ENCODE assay signal across 1 cellular context in the genomic region with DNA sequence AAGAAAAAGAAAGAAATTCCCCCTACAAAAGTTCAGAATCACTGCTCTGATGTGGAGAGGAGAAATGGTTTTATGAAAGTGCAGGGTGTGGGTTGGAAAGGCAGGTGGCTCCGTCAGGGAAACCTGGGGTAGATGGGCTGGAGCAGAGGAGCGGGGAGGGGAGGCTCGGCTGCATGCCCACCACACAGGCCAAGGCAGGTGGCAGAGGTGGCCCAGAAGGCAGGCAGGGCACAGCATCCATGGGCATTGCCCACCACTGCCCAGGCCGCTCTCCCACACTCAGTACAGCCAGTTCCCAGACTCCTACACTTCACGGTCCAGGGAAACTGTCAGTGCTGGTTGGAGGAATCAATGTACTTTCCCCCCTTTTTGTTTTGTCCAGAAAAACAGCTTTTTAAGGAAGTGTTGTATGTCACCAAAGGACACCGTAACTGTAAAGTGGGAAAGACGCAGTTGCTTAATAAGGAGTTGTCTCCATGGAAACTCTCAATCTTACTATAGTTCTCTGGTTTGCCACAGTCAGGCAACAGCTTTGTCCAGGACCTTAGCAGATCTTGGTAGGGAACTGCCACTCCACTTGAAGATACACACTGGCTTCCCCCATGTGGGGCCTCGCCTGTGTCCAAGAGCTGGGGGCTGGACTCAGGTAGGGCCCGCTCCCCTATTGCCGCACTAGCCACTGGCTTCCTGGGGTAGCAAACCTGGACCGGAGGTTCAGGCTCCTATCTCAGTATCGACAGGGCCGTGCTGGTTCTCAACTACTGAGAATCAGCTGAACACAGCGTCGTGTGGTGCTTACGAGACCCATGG.
TF ChIP-seq lines count a peak whose summit lies in the region.

No MANE protein-coding gene starts in this region.

TF ChIP-seq in H1, 55 proteins besides CTCF, POLR2A, EP300 and RAD21:
- TF ChIP-seq SP1 (IDR thresholded peaks at IDR 0.05; ENCODE audit: low read depth, low read length): no peak
